ENCODE assay signal across 15 cellular contexts in the genomic region with DNA sequence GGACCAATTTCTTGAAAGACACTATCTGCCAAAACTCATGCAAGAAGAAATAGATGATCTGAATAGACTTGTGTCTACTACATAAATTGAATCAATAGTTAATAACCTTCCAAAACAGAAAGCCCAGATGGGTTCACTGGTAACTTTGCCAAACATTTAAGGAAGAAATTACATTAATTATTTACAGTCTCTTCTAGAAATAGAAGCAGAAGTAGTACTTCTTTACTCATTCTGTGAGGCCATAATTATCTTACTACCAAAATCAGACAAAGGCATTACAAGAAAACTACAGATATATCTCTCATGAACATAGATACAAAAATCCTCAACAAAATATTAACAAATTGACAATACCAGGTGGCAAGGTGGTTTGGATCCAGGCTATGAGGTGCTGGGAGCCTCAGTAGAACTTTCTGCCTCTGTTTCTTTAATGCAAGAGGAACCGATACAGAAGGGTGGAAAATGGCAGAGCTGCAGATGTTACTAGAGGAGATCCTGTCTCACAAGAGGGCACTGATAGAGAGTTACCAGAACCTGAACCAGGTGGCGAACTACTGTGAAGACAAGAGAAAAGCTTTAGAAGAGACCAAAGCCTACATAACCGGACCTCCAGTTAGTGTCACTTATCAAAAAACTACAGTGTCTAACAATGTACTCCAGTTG. TPM values are rescaled to one million over a fixed set of nuclear protein-coding genes. Genes with fewer than 3 reads are reported as not detected.
A peak's percentile ranks its signal among the peaks of the same experiment; 100 is the strongest.
DNase-seq lines count a peak whose midpoint lies in the region; ATAC-seq, FAIRE-seq and TF ChIP-seq lines count a peak whose summit lies in the region.
"Had no signal": no experiment of that assay in that cellular context is flagged by ENCODE, and none has a peak within 500 bp of the region (broad histone marks: within the 10 kb centered on the region; RNA-seq: fewer than 3 reads in every experiment).

No MANE protein-coding gene starts in this region.

- H3K9me3 ChIP-seq in ascending aorta = no peaks in the 10 kb centered on the region
- H3K9me3 ChIP-seq in CD4-positive, alpha-beta T cell (ENCODE audit: control insufficient read depth, low read length) = no peaks in the 10 kb centered on the region
- H3K9me3 ChIP-seq: mucosa of descending colon, vagina had no signal

- ATAC-seq in GM19463 (IDR thresholded peaks at IDR 0.05; ENCODE audit: unreplicated experiment) (peak; percentile 57), HG02885 (IDR thresholded peaks at IDR 0.05; ENCODE audit: poor library complexity, unreplicated experiment) (peak; percentile 62)
- no peak for ATAC-seq in CD4-positive, alpha-beta T cell (ENCODE audit: poor library complexity)
- ATAC-seq: activated T-cell treated with anti-CD3 and anti-CD28 coated beads, Interleukin-2, amount 50 U/mL, for 72 hours; mucosa of descending colon had no signal

- intact Hi-C loops in ascending aorta (cut with DNase I) = no loop called here
- intact Hi-C loops in CD4-positive, alpha-beta T cell (cut with DNase I, micrococcal nuclease) = no loop called here

- H3K4me3 ChIP-seq in ascending aorta = no peak overlapping the region
- H3K4me3 ChIP-seq: mucosa of descending colon, vagina had no signal

- H3K27me3 Mint-ChIP-seq in IgD-negative memory B cell = no peaks in the 10 kb centered on the region
- H3K27me3 Mint-ChIP-seq in CD4-positive, alpha-beta T cell = no peaks in the 10 kb centered on the region

- H3K27ac Mint-ChIP-seq in IgD-negative memory B cell = peak overlapping the region in 2 of 3 donors; percentile 21 to 31
- no peak overlapping the region for H3K27ac Mint-ChIP-seq in CD4-positive, alpha-beta T cell
- H3K27ac Mint-ChIP-seq: activated T-cell treated with anti-CD3 and anti-CD28 coated beads, Interleukin-2, amount 50 U/mL, for 72 hours had no signal

- CTCF ChIA-PET in CD4-positive, alpha-beta T cell (lab: Charles Lee) = interaction anchor here (0.6 kb wide), 1 partner anchor 93 kb away, joined by 3 read pairs; no protein-coding TSS in a partner anchor

- H3K4me3 Mint-ChIP-seq in IgD-negative memory B cell = peak overlapping the region in 2 of 4 donors; percentile 1 to 61
- no peak overlapping the region for H3K4me3 Mint-ChIP-seq in CD4-positive, alpha-beta T cell
- H3K4me3 Mint-ChIP-seq: activated T-cell treated with anti-CD3 and anti-CD28 coated beads, Interleukin-2, amount 50 U/mL, for 72 hours had no signal

- no peaks in the 10 kb centered on the region for H3K27me3 ChIP-seq in ascending aorta
- no peaks in the 10 kb centered on the region for H3K27me3 ChIP-seq in CD4-positive, alpha-beta T cell (ENCODE audit: control insufficient read depth, insufficient read depth, low read length)
- H3K27me3 ChIP-seq: vagina had no signal

- peaks cover 4% of the 10 kb centered on the region for H3K36me3 Mint-ChIP-seq in IgD-negative memory B cell
- peaks cover 4% of the 10 kb centered on the region for H3K36me3 Mint-ChIP-seq in CD4-positive, alpha-beta T cell (ENCODE audit: low read depth)

- peak; percentile 91 for FAIRE-seq in GM18507 (lab: Jason Lieb, UNC)

- no peaks in the 10 kb centered on the region for H3K4me1 ChIP-seq in ascending aorta
- H3K4me1 ChIP-seq: vagina had no signal

- H3K4me1 Mint-ChIP-seq in IgD-negative memory B cell = peaks cover 11 to 25% (median 11%) of the 10 kb centered on the region in 3 donors
- no peaks in the 10 kb centered on the region for H3K4me1 Mint-ChIP-seq in CD4-positive, alpha-beta T cell (ENCODE audit: low read depth)

- no peak overlapping the region for H3K27ac ChIP-seq in ascending aorta
- H3K27ac ChIP-seq in CD4-positive, alpha-beta T cell (ENCODE audit: low read depth, low read length) = no peak overlapping the region
- H3K27ac ChIP-seq: vagina had no signal

- POLR2A ChIA-PET in CD4-positive, alpha-beta T cell (lab: Charles Lee) = no interaction called here

- DNase-seq in GM18507 (ENCODE audit: extremely low spot score, insufficient read length, low read depth) (no peak), ascending aorta (ENCODE audit: low spot score in 2 of 2) (no peak), DMS53 treated with DMSO at 0.1 percent for 48 hours (lab: John Stamatoyannopoulos, UW; ENCODE audit: unreplicated experiment) (no peak)
- DNase-seq in CD4-positive, alpha-beta T cell = no peak
- DNase-seq in activated CD4-positive, alpha-beta T cell treated with anti-CD3 and anti-CD28 coated beads for 48 hours = no peak
- DNase-seq: activated CD4-positive, CD25-positive, alpha-beta regulatory T cell treated with anti-CD3 and anti-CD28 coated beads, Interleukin-2, amount 50 U/mL, for 72 hours; activated T-cell treated with anti-CD3 and anti-CD28 coated beads, Interleukin-2, amount 50 U/mL, for 72 hours; IMR-90; NCI-H1417 treated with DMSO at 0.1 percent for 48 hours; stimulated activated CD4-positive, alpha-beta T cell treated with anti-CD3 and anti-CD28 coated beads, Interleukin-15, amount 100 ng/mL, for 24 hours had no signal

- H3K9me3 Mint-ChIP-seq in IgD-negative memory B cell = peaks cover 0 to 3% (median 3%) of the 10 kb centered on the region in 3 donors
- no peaks in the 10 kb centered on the region for H3K9me3 Mint-ChIP-seq in CD4-positive, alpha-beta T cell
- H3K9me3 Mint-ChIP-seq: activated T-cell treated with anti-CD3 and anti-CD28 coated beads, Interleukin-2, amount 50 U/mL, for 72 hours had no signal

- no peak for TF ChIP-seq CTCF in ascending aorta (IDR thresholded peaks at IDR 0.05)
- no peak for TF ChIP-seq CTCF in CD4-positive, alpha-beta T cell (IDR thresholded peaks at IDR 0.05)

- H3K36me3 ChIP-seq in ascending aorta = no peaks in the 10 kb centered on the region
- H3K36me3 ChIP-seq: vagina had no signal

RNA-seq across cellular contexts. Expression of a gene that starts 33.7 kb away (rescaled TPM):
- 55.3 TPM for polyA plus RNA-seq in IgD-negative memory B cell
- total RNA-seq in ascending aorta = 36.3 TPM
- 10 to 100 TPM; 59.9 to 68.4 TPM for total RNA-seq in CD4-positive, alpha-beta T cell
